ENCODE assay signal across 8 cellular contexts in genomic region chr17:8162232-8162996, GRCh38. TPM values are rescaled to one million over a fixed set of nuclear protein-coding genes. Genes with fewer than 3 reads are reported as not detected.
A peak's percentile ranks its signal among the peaks of the same experiment; 100 is the strongest.
DNase-seq lines count a peak whose midpoint lies in the region; ATAC-seq and TF ChIP-seq lines count a peak whose summit lies in the region.

VAMP2 (minus strand) TSS chr17:8162948; CDS start chr17:8162879, 69 bp downstream.

- TF ChIP-seq CTCF in DOHH2 (IDR thresholded peaks at IDR 0.05; ENCODE audit: low read depth, low read length, poor library complexity, severe bottlenecking) (no peak), neutrophil (IDR thresholded peaks at IDR 0.05) (no peak)

- H3K4me2 ChIP-seq in DOHH2 (ENCODE audit: low read length), result peak within 1 kb of the TSS; percentile 100

- H3K9me2 ChIP-seq in DOHH2 (replicated peaks; ENCODE audit: control insufficient read depth, low read length), result no peaks in the 10 kb centered on the region

- H3K27me3 ChIP-seq in DOHH2 (ENCODE audit: control insufficient read depth, low read length) (no peaks in the 10 kb centered on the region), neutrophil (no peaks in the 10 kb centered on the region), thymus (ENCODE audit: control insufficient read depth, insufficient read depth) (no peaks in the 10 kb centered on the region)

- peaks cover 43% of the 10 kb centered on the region for H3K36me3 ChIP-seq in DOHH2 (ENCODE audit: control insufficient read depth, low read length)
- H3K36me3 ChIP-seq in neutrophil, result peaks cover 33% of the 10 kb centered on the region
- H3K36me3 ChIP-seq in thymus (ENCODE audit: control insufficient read depth, insufficient read depth), result peaks cover 26% of the 10 kb centered on the region

- WGBS in thymus, result under 1% methylated on average over 75 of the region's 75 CpGs

- H3K4me3 ChIP-seq in DOHH2 (ENCODE audit: low read length) (peak within 1 kb of the TSS; percentile 99), neutrophil (ENCODE audit: low read depth in 1 of 2, low read length in 1 of 2) (peak within 1 kb of the TSS; percentile 94 to 95), thymus (ENCODE audit: low read length) (peak within 1 kb of the TSS; percentile 100)

- H3K4me1 ChIP-seq in DOHH2 (ENCODE audit: control insufficient read depth, low read length), result peaks cover 55% of the 10 kb centered on the region
- H3K4me1 ChIP-seq in neutrophil (ENCODE audit: control insufficient read depth in 1 of 2, insufficient read depth in 1 of 2, low read depth in 1 of 2, low read length in 1 of 2), result peaks cover 58 to 59% of the 10 kb centered on the region in 2 experiments
- H3K4me1 ChIP-seq in thymus (ENCODE audit: control insufficient read depth, insufficient read depth, low read length), result peaks cover 35% of the 10 kb centered on the region

- H3K27ac ChIP-seq in DOHH2 (ENCODE audit: low read depth, low read length), result peak within 1 kb of the TSS; percentile 69
- peak within 1 kb of the TSS; percentile 95 for H3K27ac ChIP-seq in neutrophil
- H3K27ac ChIP-seq in thymus (ENCODE audit: low read depth), result peak within 1 kb of the TSS; percentile 99

- peaks cover 18% of the 10 kb centered on the region for H3F3A ChIP-seq in DOHH2 (ENCODE audit: control insufficient read depth, insufficient read depth)

- ATAC-seq in HG02588 (IDR thresholded peaks at IDR 0.05; ENCODE audit: unreplicated experiment) (peak; percentile 41), GM18519 (IDR thresholded peaks at IDR 0.05; ENCODE audit: low FRiP score, unreplicated experiment) (no peak)

- DNase-seq in RPMI7951 (ENCODE audit: low read depth) (peak; percentile 49), germinal center (ENCODE audit: low spot score) (peak; percentile 81)
- peak in 3 of 4 experiments; percentile 55 to 84 (median 73) for DNase-seq in activated naive CD4-positive, alpha-beta T cell (lab: John Stamatoyannopoulos, UW)

- H4K20me1 ChIP-seq in DOHH2 (ENCODE audit: control insufficient read depth, insufficient read depth, low read depth, low read length), result peaks cover 7% of the 10 kb centered on the region; the same call in 1 of the 2 replicates

- H3K9me3 ChIP-seq in DOHH2 (ENCODE audit: control insufficient read depth, insufficient read depth, low read length), result no peaks in the 10 kb centered on the region
- no peaks in the 10 kb centered on the region for H3K9me3 ChIP-seq in neutrophil
- H3K9me3 ChIP-seq in thymus (ENCODE audit: control insufficient read depth), result no peaks in the 10 kb centered on the region

- peaks cover 34% of the 10 kb centered on the region for H3K79me2 ChIP-seq in DOHH2 (ENCODE audit: control insufficient read depth, low read length)

RNA-seq across cellular contexts. Expression of gene VAMP2, which starts in this region (rescaled TPM):
- total RNA-seq in RPMI7951 (2014; rRNA removed; shearing (Covaris generic)), result 2.0 and 2.1 TPM in 2 replicates
- 73.9 TPM for polyA plus RNA-seq in thymus
